In genomic region chr10:77410523-77410922, GRCh38 we compare ENCODE assay signal across 24 cellular contexts.
DNase-seq lines count a peak whose midpoint lies in the region; ATAC-seq and TF ChIP-seq lines count a peak whose summit lies in the region.
"Had no signal": no experiment of that assay in that cellular context is flagged by ENCODE, and none has a peak within 500 bp of the region (broad histone marks: within the 10 kb centered on the region; RNA-seq: fewer than 3 reads in every experiment).

No MANE protein-coding gene starts in this region.

- ATAC-seq in PC-3, result no peak
- ATAC-seq in left ventricle myocardium superior, result peak; percentile 35
- no peak for ATAC-seq in GM18498 (IDR thresholded peaks at IDR 0.05; ENCODE audit: unreplicated experiment)
- ATAC-seq: activated CD8-positive, alpha-beta T cell treated with anti-CD3 and anti-CD28 coated beads for 36 hours; GM23338; naive thymus-derived CD4-positive, alpha-beta T cell; T-helper 17 cell had no signal

- no TSS peak for BruUV-seq in PC-3 (replicated peaks; lab: Mats Ljungman, UMichigan)

- no peak overlapping the region for H3K4me3 ChIP-seq in PC-3 (ENCODE audit: low read length)
- no peak overlapping the region for H3K4me3 ChIP-seq in tibial artery
- H3K4me3 ChIP-seq in osteoblast (ENCODE audit: insufficient read depth, low read length), result no peak overlapping the region
- H3K4me3 ChIP-seq: GM23338, stomach, upper lobe of left lung had no signal

- H3K4me1 ChIP-seq in PC-3 (ENCODE audit: insufficient read depth, low read length), result peaks cover 36% of the 10 kb centered on the region
- peaks cover 0 to 93% (median 75%) of the 10 kb centered on the region in 4 donors for H3K4me1 ChIP-seq in tibial artery
- H3K4me1 ChIP-seq in osteoblast (ENCODE audit: insufficient read depth, low read length), result peaks cover 15% of the 10 kb centered on the region

- no peaks in the 10 kb centered on the region for H3K27me3 ChIP-seq in PC-3 (ENCODE audit: low read length)
- no peaks in the 10 kb centered on the region for H3K27me3 ChIP-seq in tibial artery
- H3K27me3 ChIP-seq in osteoblast (ENCODE audit: insufficient read depth, low read length), result no peaks in the 10 kb centered on the region
- H3K27me3 ChIP-seq: upper lobe of left lung had no signal

- H4K20me1 ChIP-seq in PC-3 (ENCODE audit: low read length) (no peaks in the 10 kb centered on the region), osteoblast (ENCODE audit: insufficient read depth, low read length) (no peaks in the 10 kb centered on the region)

- H3K27ac ChIP-seq in PC-3 (ENCODE audit: low read length) (no peak overlapping the region), tibial artery (peak overlapping the region; percentile 39 to 47), osteoblast (ENCODE audit: low read depth, low read length) (no peak overlapping the region)
- H3K27ac ChIP-seq: upper lobe of left lung had no signal

- H3K36me3 ChIP-seq in PC-3 (ENCODE audit: low read depth, low read length), result no peaks in the 10 kb centered on the region
- no peaks in the 10 kb centered on the region for H3K36me3 ChIP-seq in tibial artery
- H3K36me3 ChIP-seq in osteoblast (ENCODE audit: insufficient read depth, low read length), result no peaks in the 10 kb centered on the region
- H3K36me3 ChIP-seq: stomach, upper lobe of left lung had no signal

- H3K4me2 ChIP-seq in PC-3 (ENCODE audit: low read length) (peak overlapping the region; percentile 4; the same call in 1 of the 2 replicates), osteoblast (ENCODE audit: insufficient read depth, low read length) (no peak overlapping the region)
- H3K4me2 ChIP-seq: GM23338 had no signal

- H2AFZ ChIP-seq in PC-3 (ENCODE audit: low read length) (no peak overlapping the region), osteoblast (ENCODE audit: low read length) (no peak overlapping the region)
- H2AFZ ChIP-seq: GM23338 had no signal

- H3K9ac ChIP-seq in PC-3 (ENCODE audit: low read length), result no peak overlapping the region
- H3K9ac ChIP-seq: SK-N-SH had no signal

- CTCF ChIA-PET in PC-3 (lab: Charles Lee), result interaction anchor here (0.6 to 0.7 kb wide), 2 partner anchors 18 to 120 kb away, joined by 3 read pairs; no protein-coding TSS in a partner anchor

- POLR2A ChIA-PET in PC-3 (lab: Charles Lee; ENCODE audit: unreplicated experiment), result no interaction called here

- H3F3A ChIP-seq in PC-3 (ENCODE audit: low read length, unreplicated experiment), result peaks cover under 1% of the 10 kb centered on the region

- H3K9me3 ChIP-seq in PC-3 (ENCODE audit: low read length) (no peaks in the 10 kb centered on the region), tibial artery (no peaks in the 10 kb centered on the region), osteoblast (ENCODE audit: low read depth, low read length) (no peaks in the 10 kb centered on the region)
- H3K9me3 ChIP-seq: SK-N-SH, stomach, upper lobe of left lung had no signal

- TF ChIP-seq CTCF in PC-3 (conservative IDR thresholded peaks at IDR 0.05; ENCODE audit: low read depth, low read length) (no peak), tibial artery (IDR thresholded peaks at IDR 0.05) (no peak), osteoblast (IDR thresholded peaks at IDR 0.05; ENCODE audit: extremely low read depth, low read depth, low read length) (no peak)

- H3K9me2 ChIP-seq in PC-3 (replicated peaks; ENCODE audit: low read length), result no peaks in the 10 kb centered on the region
- H3K9me2 ChIP-seq: SK-N-SH had no signal

- intact Hi-C loops in PC-3 (cut with micrococcal nuclease) (no loop called here), left ventricle myocardium superior (cut with micrococcal nuclease) (no loop called here), tibial artery (cut with DNase I; ENCODE audit: low total_unique reads) (no loop called here)

- H3K79me2 ChIP-seq in PC-3 (ENCODE audit: low read length) (peaks cover 14% of the 10 kb centered on the region), osteoblast (ENCODE audit: insufficient read depth, low read length) (no peaks in the 10 kb centered on the region)

- peak; percentile 61 for DNase-seq in DMS53 (lab: John Stamatoyannopoulos, UW)
- DNase-seq in DMS53 treated with DMSO at 0.1 percent for 48 hours (lab: John Stamatoyannopoulos, UW; ENCODE audit: unreplicated experiment), result no peak
- no peak for DNase-seq in PC-3
- DNase-seq in left ventricle myocardium superior, result no peak
- no peak for DNase-seq in tibial artery
- no peak for DNase-seq in osteoblast (ENCODE audit: insufficient read length, low spot score, missing footprints)
- DNase-seq in T-helper 1 cell, result no peak
- DNase-seq: 8988T; activated CD4-positive, alpha-beta T cell treated with anti-CD3 and anti-CD28 coated beads for 1 hour; activated CD8-positive, alpha-beta T cell treated with anti-CD3 and anti-CD28 coated beads for 36 hours; CD4-positive, alpha-beta T cell; cortex of kidney; endodermal cell; hypothalamus; naive thymus-derived CD4-positive, alpha-beta T cell; NCI-H1048; NCI-H1694; nucleus accumbens; SK-N-SH; T-helper 17 cell had no signal

Comparison
In these comparisons a context has a peak if more than half of its experiments do, and no peak if none do; other contexts are left out.
1. H3K27ac ChIP-seq: peak in tibial artery (2 of 2); none in PC-3 (single experiment) and osteoblast (single experiment).